ENCODE assay signal across 1 cellular context in the genomic region with DNA sequence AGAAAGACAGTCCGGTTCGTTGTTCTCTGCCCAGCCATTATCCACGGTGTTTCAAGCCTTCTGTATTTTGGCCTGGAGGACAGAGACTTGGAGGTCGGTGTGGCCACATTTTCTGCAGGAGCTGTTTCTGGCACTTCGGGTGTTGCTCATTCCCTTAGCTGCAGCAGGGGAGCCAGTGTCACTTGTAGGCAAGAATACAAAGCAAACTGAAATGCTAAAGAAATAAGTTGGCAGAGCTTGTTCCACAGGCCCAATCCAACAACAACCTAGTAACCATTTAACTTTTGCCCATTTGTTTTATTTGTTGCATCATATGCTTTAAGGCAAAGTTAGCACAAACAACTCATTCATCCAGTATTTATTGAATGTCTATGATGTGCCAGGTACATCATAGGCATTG.
A peak's percentile ranks its signal among the peaks of the same experiment; 100 is the strongest.
TF ChIP-seq lines count a peak whose summit lies in the region.

No MANE protein-coding gene starts in this region.

TF ChIP-seq in GM12878, 131 proteins besides CTCF, POLR2A, EP300 and RAD21:
- 0 out of 2 replicates have a peak, but pooled peaks have one; percentile 19 for TF ChIP-seq FOXK2 (IDR thresholded peaks at IDR 0.05)
- no peak for TF ChIP-seq NR2C1 (IDR thresholded peaks at IDR 0.05)
- TF ChIP-seq TARDBP (IDR thresholded peaks at IDR 0.05; ENCODE audit: borderline replicate concordance): no peak
TF ChIP-seq in GM12878: peak in this region for 1.
